In the genomic region with DNA sequence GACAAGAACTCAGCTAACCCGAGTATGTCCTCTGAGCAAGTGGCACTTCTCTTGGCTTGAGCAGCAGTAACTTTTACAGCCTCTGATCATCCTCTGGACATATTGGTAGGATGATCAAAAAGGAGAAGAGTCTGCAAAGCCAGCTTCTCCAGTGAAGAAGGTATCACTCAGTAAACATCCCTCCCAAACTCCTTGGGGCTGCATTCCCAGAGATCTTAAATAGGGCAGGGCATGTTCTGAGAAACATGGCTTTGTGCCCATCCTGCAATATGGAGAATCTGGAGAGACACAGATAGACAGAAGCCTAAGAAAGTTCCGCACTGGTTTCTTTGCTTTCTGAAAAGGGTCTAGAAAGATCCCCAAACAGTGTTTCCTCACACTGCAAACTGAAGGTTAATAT, we compare ENCODE assay signal across 13 cellular contexts.
"Had no signal": no experiment of that assay in that cellular context is flagged by ENCODE, and none has a peak within 500 bp of the region (broad histone marks: within the 10 kb centered on the region; RNA-seq: fewer than 3 reads in every experiment).

No MANE protein-coding gene starts in this region.

- H3K27ac Mint-ChIP-seq: activated T-helper 17 cell treated with anti-CD3 and anti-CD28 coated beads, Interleukin-2, amount 50 U/mL, for 72 hours had no signal

- H3K9me3 Mint-ChIP-seq: activated T-helper 17 cell treated with anti-CD3 and anti-CD28 coated beads, Interleukin-2, amount 50 U/mL, for 72 hours; endodermal cell had no signal

- H3K4me3 Mint-ChIP-seq: activated T-helper 17 cell treated with anti-CD3 and anti-CD28 coated beads, Interleukin-2, amount 50 U/mL, for 72 hours; endodermal cell had no signal

- H3K27me3 Mint-ChIP-seq: activated T-helper 17 cell treated with anti-CD3 and anti-CD28 coated beads, Interleukin-2, amount 50 U/mL, for 72 hours; progenitor cell of endocrine pancreas had no signal

- ATAC-seq: activated T-helper 17 cell treated with anti-CD3 and anti-CD28 coated beads, Interleukin-2, amount 50 U/mL, for 72 hours; stimulated activated naive CD8-positive, alpha-beta T cell treated with anti-CD3 and anti-CD28 coated beads, Interleukin-15, Interleukin-2, amounts not matched to agents 100 U/mL and 50 U/mL, for 24 hours had no signal

- DNase-seq: activated CD4-positive, alpha-beta T cell treated with anti-CD3 and anti-CD28 coated beads for 1 hour; activated CD4-positive, alpha-beta T cell treated with anti-CD3 and anti-CD28 coated beads, Interleukin-2, amount 50 U/mL, for 4 hours; activated naive CD4-positive, alpha-beta T cell treated with Interleukin-2 at 50 U/mL for 16 hours; aorta; endodermal cell; glutamatergic neuron; kidney glomerular epithelial cell; mesendoderm; right cardiac atrium; stimulated activated naive CD8-positive, alpha-beta T cell treated with anti-CD3 and anti-CD28 coated beads, Interleukin-15, Interleukin-2, amounts not matched to agents 100 U/mL and 50 U/mL, for 24 hours; T1000 had no signal
